In the genomic region with DNA sequence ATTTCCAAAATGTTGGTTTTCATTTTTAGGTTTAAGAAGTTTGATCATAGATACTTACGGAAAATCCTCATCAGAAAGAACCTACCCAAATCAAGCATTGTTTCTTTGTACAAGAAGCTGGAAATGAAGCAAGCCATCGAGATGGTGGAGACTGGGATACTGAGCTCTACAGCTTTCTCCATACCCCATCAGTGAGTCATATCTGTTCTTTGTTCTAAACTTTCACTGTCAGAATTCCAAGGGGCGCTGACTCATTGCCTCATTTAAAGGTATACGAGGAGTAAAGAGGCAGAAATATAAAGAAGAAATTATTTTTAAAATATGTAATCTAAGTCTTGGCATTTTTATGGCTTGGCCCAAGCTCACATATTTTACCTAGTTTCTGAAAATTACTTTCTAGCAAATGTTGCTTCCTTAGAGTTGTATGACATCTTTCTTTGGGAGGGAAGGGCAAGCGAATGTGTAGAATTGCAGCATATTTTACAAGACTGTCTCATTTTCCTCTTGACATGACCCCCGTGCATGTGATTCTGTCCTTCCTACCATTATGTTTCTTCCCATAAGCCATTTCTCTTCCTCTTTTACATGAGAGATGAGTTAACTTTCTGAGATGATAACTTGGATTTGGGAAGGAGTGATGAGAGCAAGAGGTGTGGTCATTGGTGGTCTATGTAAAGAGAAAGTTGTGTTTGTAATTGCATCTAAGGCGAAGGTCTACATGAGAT, we compare ENCODE assay signal across 11 cellular contexts. TPM values are rescaled to one million over a fixed set of nuclear protein-coding genes. Genes with fewer than 3 reads are reported as not detected.
DNase-seq lines count a peak whose midpoint lies in the region; ATAC-seq and TF ChIP-seq lines count a peak whose summit lies in the region.
"Had no signal": no experiment of that assay in that cellular context is flagged by ENCODE, and none has a peak within 500 bp of the region (broad histone marks: within the 10 kb centered on the region; RNA-seq: fewer than 3 reads in every experiment).

No MANE protein-coding gene starts in this region.

- no TSS peak for BruUV-seq in PC-3 (replicated peaks; lab: Mats Ljungman, UMichigan)

- H3F3A ChIP-seq in PC-3 (ENCODE audit: low read length, unreplicated experiment), result no peaks in the 10 kb centered on the region

- POLR2A ChIA-PET in PC-3 (lab: Charles Lee; ENCODE audit: unreplicated experiment), result no interaction called here

- H3K9me3 ChIP-seq in PC-3 (ENCODE audit: low read length) (no peaks in the 10 kb centered on the region), uterus (no peaks in the 10 kb centered on the region)

- H3K4me1 Mint-ChIP-seq in osteocyte (ENCODE audit: unreplicated experiment) (peaks cover 22% of the 10 kb centered on the region), glutamatergic neuron (ENCODE audit: low read depth, unreplicated experiment) (no peaks in the 10 kb centered on the region)
- H3K4me1 Mint-ChIP-seq: activated naive CD8-positive, alpha-beta T cell treated with anti-CD3 and anti-CD28 coated beads, Interleukin-2, amount 10 ng/mL, durations not matched to agents 7 days and 5 days had no signal

- H3K27ac Mint-ChIP-seq in osteocyte (ENCODE audit: unreplicated experiment) (peak overlapping the region; percentile 78), glutamatergic neuron (ENCODE audit: unreplicated experiment) (no peak overlapping the region)
- H3K27ac Mint-ChIP-seq: activated naive CD8-positive, alpha-beta T cell treated with anti-CD3 and anti-CD28 coated beads, Interleukin-2, amount 10 ng/mL, durations not matched to agents 7 days and 5 days; stimulated activated memory B cell treated with anti-CD40 and anti-IgM and Interleukin-4, amounts not matched to agents 10 μg/mL and 1 μg/mL and 100 μg/mL, for 72 hours had no signal

- ATAC-seq in PC-3, result peak; percentile 98
- no peak for ATAC-seq in GM21529 (IDR thresholded peaks at IDR 0.05; ENCODE audit: unreplicated experiment)
- ATAC-seq: stimulated activated memory B cell treated with anti-CD40 and anti-IgM and Interleukin-4, amounts not matched to agents 10 μg/mL and 1 μg/mL and 100 μg/mL, for 72 hours had no signal

- TF ChIP-seq CTCF in PC-3 (conservative IDR thresholded peaks at IDR 0.05; ENCODE audit: low read depth, low read length), result no peak
- no peak for TF ChIP-seq CTCF in osteocyte (IDR thresholded peaks at IDR 0.05)
- TF ChIP-seq CTCF in glutamatergic neuron (IDR thresholded peaks at IDR 0.05; ENCODE audit: partially characterized antibody, unreplicated experiment), result no peak
- TF ChIP-seq CTCF in uterus (IDR thresholded peaks at IDR 0.05), result no peak

- peak; percentile 2 for DNase-seq in DMS53 treated with DMSO at 0.1 percent for 48 hours (lab: John Stamatoyannopoulos, UW; ENCODE audit: unreplicated experiment)
- DNase-seq in PC-3, result peak; percentile 97
- peak; percentile 48 for DNase-seq in epithelial cell of prostate (ENCODE audit: low read depth, low spot score)
- no peak for DNase-seq in osteocyte (ENCODE audit: extremely low spot score, unreplicated experiment)
- no peak for DNase-seq in glutamatergic neuron
- no peak for DNase-seq in uterus
- DNase-seq in DMS79 (lab: John Stamatoyannopoulos, UW), result no peak
- DNase-seq: activated CD4-positive, CD25-positive, alpha-beta regulatory T cell; activated naive CD8-positive, alpha-beta T cell treated with anti-CD3 and anti-CD28 coated beads, Interleukin-2, amount 10 ng/mL, durations not matched to agents 7 days and 5 days had no signal

- intact Hi-C loops in PC-3 (cut with micrococcal nuclease), result no loop called here
- intact Hi-C loops in uterus (cut with DNase I; ENCODE audit: low total_unique reads), result no loop called here

- no peak overlapping the region for H3K9ac ChIP-seq in PC-3 (ENCODE audit: low read length)

- CTCF ChIA-PET in PC-3 (lab: Charles Lee), result interaction anchor here (1.0 kb wide), 1 partner anchor 102 kb away, joined by 6 read pairs; no protein-coding TSS in a partner anchor

- peak overlapping the region; percentile 37 for H3K4me3 Mint-ChIP-seq in osteocyte (ENCODE audit: unreplicated experiment)
- no peak overlapping the region for H3K4me3 Mint-ChIP-seq in glutamatergic neuron (ENCODE audit: unreplicated experiment)
- H3K4me3 Mint-ChIP-seq: activated naive CD8-positive, alpha-beta T cell treated with anti-CD3 and anti-CD28 coated beads, Interleukin-2, amount 10 ng/mL, durations not matched to agents 7 days and 5 days; stimulated activated memory B cell treated with anti-CD40 and anti-IgM and Interleukin-4, amounts not matched to agents 10 μg/mL and 1 μg/mL and 100 μg/mL, for 72 hours had no signal

- H3K4me2 ChIP-seq in PC-3 (ENCODE audit: low read length), result peak overlapping the region; percentile 71

- H3K9me2 ChIP-seq in PC-3 (replicated peaks; ENCODE audit: low read length), result no peaks in the 10 kb centered on the region

- no peaks in the 10 kb centered on the region for H3K27me3 Mint-ChIP-seq in osteocyte (ENCODE audit: unreplicated experiment)
- H3K27me3 Mint-ChIP-seq in glutamatergic neuron (ENCODE audit: unreplicated experiment), result no peaks in the 10 kb centered on the region

- H3K36me3 Mint-ChIP-seq in osteocyte (ENCODE audit: unreplicated experiment), result no peaks in the 10 kb centered on the region
- no peaks in the 10 kb centered on the region for H3K36me3 Mint-ChIP-seq in glutamatergic neuron (ENCODE audit: unreplicated experiment)
- H3K36me3 Mint-ChIP-seq: activated naive CD8-positive, alpha-beta T cell treated with anti-CD3 and anti-CD28 coated beads, Interleukin-2, amount 10 ng/mL, durations not matched to agents 7 days and 5 days had no signal

- TF ChIP-seq POLR2A in uterus (IDR thresholded peaks at IDR 0.05), result no peak

- H3K9me3 Mint-ChIP-seq in osteocyte (ENCODE audit: unreplicated experiment) (peaks cover 14% of the 10 kb centered on the region), glutamatergic neuron (ENCODE audit: unreplicated experiment) (no peaks in the 10 kb centered on the region)
- H3K9me3 Mint-ChIP-seq: activated naive CD8-positive, alpha-beta T cell treated with anti-CD3 and anti-CD28 coated beads, Interleukin-2, amount 10 ng/mL, durations not matched to agents 7 days and 5 days had no signal

- H2AFZ ChIP-seq in PC-3 (ENCODE audit: low read length), result peak overlapping the region; percentile 47

- H3K27ac ChIP-seq in PC-3 (ENCODE audit: low read length), result peak overlapping the region; percentile 35; the same call in 1 of the 2 replicates
- H3K27ac ChIP-seq in epithelial cell of prostate, result no peak overlapping the region
- H3K27ac ChIP-seq in uterus, result no peak overlapping the region

- H4K20me1 ChIP-seq in PC-3 (ENCODE audit: low read length), result no peaks in the 10 kb centered on the region

- H3K79me2 ChIP-seq in PC-3 (ENCODE audit: low read length), result no peaks in the 10 kb centered on the region

- H3K27me3 ChIP-seq in PC-3 (ENCODE audit: low read length) (no peaks in the 10 kb centered on the region), uterus (no peaks in the 10 kb centered on the region)

- H3K36me3 ChIP-seq in PC-3 (ENCODE audit: low read depth, low read length) (no peaks in the 10 kb centered on the region), uterus (no peaks in the 10 kb centered on the region)

- H3K4me3 ChIP-seq in PC-3 (ENCODE audit: low read length) (peak overlapping the region; percentile 11; the same call in 1 of the 2 replicates), uterus (no peak overlapping the region)

- H3K4me1 ChIP-seq in PC-3 (ENCODE audit: insufficient read depth, low read length) (peaks cover 27% of the 10 kb centered on the region), uterus (no peaks in the 10 kb centered on the region)

RNA-seq across cellular contexts. Expression of a gene that starts 41.2 kb away (rescaled TPM):
- total RNA-seq in PC-3 (2014; rRNA removed), result 0.04 TPM in 1 of 2 replicates, not detected in the other
- total RNA-seq in osteocyte, result not detected in 2 replicates
- total RNA-seq in glutamatergic neuron (ENCODE audit: unreplicated experiment), result 0.12 TPM
- total RNA-seq in uterus, result 1 to 10 TPM in 1 of 4 donors, not detected in 3; 1.2 TPM

Comparison
In these comparisons a context has a peak if more than half of its experiments do, and no peak if none do; other contexts are left out.
1. DNase-seq: peak in DMS53 treated with DMSO at 0.1 percent for 48 hours (single experiment), PC-3 (single experiment) and epithelial cell of prostate (single experiment); none in osteocyte (single experiment), glutamatergic neuron (single experiment), uterus (0 of 2) and DMS79 (single experiment).